8 cellular contexts compared by ENCODE assay signal in genomic region chr10:30639946-30640786, GRCh38. TPM values are rescaled to one million over a fixed set of nuclear protein-coding genes. Genes with fewer than 3 reads are reported as not detected.
A peak's percentile ranks its signal among the peaks of the same experiment; 100 is the strongest.
DNase-seq lines count a peak whose midpoint lies in the region; ATAC-seq and TF ChIP-seq lines count a peak whose summit lies in the region.

No MANE protein-coding gene starts in this region.

- POLR2A ChIA-PET in CD4-positive, alpha-beta memory T cell (lab: Charles Lee; ENCODE audit: partially characterized antibody) = no interaction called here

- no peaks in the 10 kb centered on the region for H3K79me2 ChIP-seq in OCI-LY3 (ENCODE audit: low read length)

- DNase-seq in CD4-positive, alpha-beta memory T cell = peak; percentile 20 to 40 (median 26)
- DNase-seq in GM19238 (ENCODE audit: insufficient read length, low spot score) (peak; percentile 22), dermis blood vessel endothelial cell (peak; percentile 91), lung microvascular endothelial cell (ENCODE audit: low read depth in 2 of 2) (peak; percentile 73 to 88), GOT3 (lab: John Stamatoyannopoulos, UW) (no peak)

- no peak overlapping the region for H3K9ac ChIP-seq in OCI-LY3 (ENCODE audit: low read length)

- H3K27me3 ChIP-seq in CD4-positive, alpha-beta memory T cell (ENCODE audit: insufficient read depth, low read length) = no peaks in the 10 kb centered on the region
- peaks cover 43% of the 10 kb centered on the region for H3K27me3 ChIP-seq in OCI-LY3 (ENCODE audit: low read depth, low read length)

- no peaks in the 10 kb centered on the region for H3K4me1 ChIP-seq in CD4-positive, alpha-beta memory T cell (ENCODE audit: insufficient read depth, low read length)
- peaks cover 3% of the 10 kb centered on the region; the same call in 1 of the 2 replicates for H3K4me1 ChIP-seq in OCI-LY3 (ENCODE audit: low read length)

- H3K4me2 ChIP-seq in OCI-LY3 (ENCODE audit: low read length) = no peak overlapping the region

- no peak overlapping the region for H3K4me3 Mint-ChIP-seq in CD4-positive, alpha-beta memory T cell

- no peaks in the 10 kb centered on the region for H3K36me3 Mint-ChIP-seq in CD4-positive, alpha-beta memory T cell

- H3K27ac ChIP-seq in CD4-positive, alpha-beta memory T cell (ENCODE audit: low read depth, low read length) = no peak overlapping the region
- H3K27ac ChIP-seq in OCI-LY3 (ENCODE audit: low read length) = no peak overlapping the region

- no peak for ATAC-seq in GM18520 (IDR thresholded peaks at IDR 0.05; ENCODE audit: unreplicated experiment)
- ATAC-seq in HG03159 (IDR thresholded peaks at IDR 0.05; ENCODE audit: unreplicated experiment) = no peak

- no peaks in the 10 kb centered on the region for H4K20me1 ChIP-seq in OCI-LY3 (ENCODE audit: insufficient read depth, low read length)

- no peaks in the 10 kb centered on the region for H3K36me3 ChIP-seq in CD4-positive, alpha-beta memory T cell (ENCODE audit: insufficient read depth, low read length)
- H3K36me3 ChIP-seq in OCI-LY3 (replicated peaks; ENCODE audit: low read depth, low read length) = no peaks in the 10 kb centered on the region

- no peak overlapping the region for H3K4me3 ChIP-seq in CD4-positive, alpha-beta memory T cell (ENCODE audit: low read length in 2 of 2)
- no peak overlapping the region for H3K4me3 ChIP-seq in OCI-LY3 (ENCODE audit: low read length)

- intact Hi-C loops in CD4-positive, alpha-beta memory T cell (cut with micrococcal nuclease) = no loop called here

- H3K9me3 ChIP-seq in CD4-positive, alpha-beta memory T cell (ENCODE audit: control insufficient read depth in 1 of 2, low read length in 2 of 2) = no peaks in the 10 kb centered on the region
- H3K9me3 ChIP-seq in OCI-LY3 (ENCODE audit: insufficient read depth, low read length) = no peaks in the 10 kb centered on the region

- no peaks in the 10 kb centered on the region for H3K9me3 Mint-ChIP-seq in CD4-positive, alpha-beta memory T cell

- CTCF ChIA-PET in CD4-positive, alpha-beta memory T cell (lab: Charles Lee; ENCODE audit: partially characterized antibody) = interaction anchor here (0.7 to 4.4 kb wide), 18 partner anchors 8 to 305 kb away, joined by 3 to 25 read pairs (median 4); partner anchors contain the start of gene LYZL2

- peaks cover 0 to 1% (median 0%) of the 10 kb centered on the region in 4 donors for H3K4me1 Mint-ChIP-seq in CD4-positive, alpha-beta memory T cell

- H3K27ac Mint-ChIP-seq in CD4-positive, alpha-beta memory T cell = no peak overlapping the region

- peaks cover 20 to 34% of the 10 kb centered on the region in 2 donors for H3K27me3 Mint-ChIP-seq in CD4-positive, alpha-beta memory T cell

- no peak overlapping the region for H2AFZ ChIP-seq in OCI-LY3 (ENCODE audit: low read depth, low read length)

- TF ChIP-seq CTCF in OCI-LY3 (IDR thresholded peaks at IDR 0.05; ENCODE audit: low read depth, low read length) = peak; percentile 61

RNA-seq across cellular contexts. Expression of gene LYZL2, which starts 10.6 kb away (rescaled TPM):
- total RNA-seq in CD4-positive, alpha-beta memory T cell = not detected
- polyA plus RNA-seq in CD4-positive, alpha-beta memory T cell = not detected
- total RNA-seq in dermis blood vessel endothelial cell (not detected in 2 replicates), lung microvascular endothelial cell (not detected in 2 replicates)
